10 cellular contexts compared by ENCODE assay signal in the genomic region with DNA sequence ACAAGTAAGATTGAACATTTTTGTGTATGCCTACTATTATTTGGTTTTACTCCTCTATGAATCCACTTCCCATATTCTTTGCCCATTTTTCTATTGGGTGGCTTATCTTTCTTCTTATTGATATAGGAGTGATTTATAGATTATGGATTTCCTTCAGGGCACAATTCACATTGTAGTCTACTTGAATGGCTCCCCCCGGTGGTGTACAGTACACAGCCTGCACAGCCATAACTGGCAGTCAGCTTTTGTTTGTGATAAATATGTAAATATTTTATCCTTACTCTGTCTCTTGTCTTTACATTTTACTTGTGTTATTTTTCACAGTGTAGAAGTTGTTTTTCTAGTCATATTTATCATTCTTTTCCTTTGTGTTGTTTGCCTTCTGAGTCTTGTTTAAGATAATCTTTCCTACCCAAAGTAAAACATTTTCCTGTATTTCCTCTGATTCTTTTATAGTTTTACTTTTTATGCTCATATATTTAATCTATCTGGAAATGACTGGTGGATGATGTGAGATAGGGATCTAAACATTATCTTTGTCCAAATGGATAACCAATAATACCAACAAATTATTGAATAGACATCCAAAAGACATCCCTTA. TPM values are rescaled to one million over a fixed set of nuclear protein-coding genes. Genes with fewer than 3 reads are reported as not detected.
DNase-seq lines count a peak whose midpoint lies in the region; ATAC-seq, FAIRE-seq and TF ChIP-seq lines count a peak whose summit lies in the region.
"Had no signal": no experiment of that assay in that cellular context is flagged by ENCODE, and none has a peak within 500 bp of the region (broad histone marks: within the 10 kb centered on the region; RNA-seq: fewer than 3 reads in every experiment).

No MANE protein-coding gene starts in this region.

- TF ChIP-seq POLR2A in stomach (IDR thresholded peaks at IDR 0.05): no peak

- FAIRE-seq in RCC 7860 (lab: Jason Lieb, UNC): no peak

- TF ChIP-seq EP300 in stomach (IDR thresholded peaks at IDR 0.05): no peak

- no peaks in the 10 kb centered on the region for H3K27me3 ChIP-seq in ascending aorta
- H3K27me3 ChIP-seq in naive thymus-derived CD4-positive, alpha-beta T cell (ENCODE audit: control insufficient read depth in 2 of 2, insufficient read depth in 2 of 2, low read length in 2 of 2): no peaks in the 10 kb centered on the region
- no peaks in the 10 kb centered on the region for H3K27me3 ChIP-seq in stomach

- peak overlapping the region in 1 of 9 donors; percentile 60 for H3K27ac Mint-ChIP-seq in naive thymus-derived CD4-positive, alpha-beta T cell
- no peak overlapping the region for H3K27ac Mint-ChIP-seq in stimulated activated memory B cell treated with anti-CD40 and anti-IgM and Interleukin-4, amounts not matched to agents 10 μg/mL and 1 μg/mL and 100 μg/mL, for 72 hours
- H3K27ac Mint-ChIP-seq: dendritic cell treated with granulocyte-macrophage colony-stimulating factor and Interleukin-4, amounts not matched to agents 40 ng/mL and 50 ng/mL, for 4 days; stimulated activated naive CD8-positive, alpha-beta T cell treated with anti-CD3 and anti-CD28 coated beads, Interleukin-15, Interleukin-2, amounts not matched to agents 100 ng/mL and 50 ng/mL, for 24 hours had no signal

- POLR2A ChIA-PET in naive thymus-derived CD4-positive, alpha-beta T cell (lab: Charles Lee): interaction anchor here (1.1 kb wide), 1 partner anchor 123 kb away, joined by 3 read pairs; no protein-coding TSS in a partner anchor

- H3K4me1 Mint-ChIP-seq in naive thymus-derived CD4-positive, alpha-beta T cell: peaks cover 2 to 11% (median 10%) of the 10 kb centered on the region in 7 donors
- H3K4me1 Mint-ChIP-seq in stimulated activated memory B cell treated with anti-CD40 and anti-IgM and Interleukin-4, amounts not matched to agents 10 μg/mL and 1 μg/mL and 100 μg/mL, for 72 hours: peaks cover 5% of the 10 kb centered on the region

- TF ChIP-seq CTCF in LNCaP clone FGC (IDR thresholded peaks at IDR 0.05; ENCODE audit: control insufficient read depth, extremely low read depth, insufficient read depth): peak; percentile 51
- peak; percentile 25 to 62 (median 54) for TF ChIP-seq CTCF in ascending aorta (IDR thresholded peaks at IDR 0.05)
- peak in 3 of 7 experiments; percentile 38 to 47 (median 42) for TF ChIP-seq CTCF in stomach (IDR thresholded peaks at IDR 0.05)

- H3K9me3 ChIP-seq in ascending aorta (no peaks in the 10 kb centered on the region), stomach (no peaks in the 10 kb centered on the region)
- no peaks in the 10 kb centered on the region for H3K9me3 ChIP-seq in naive thymus-derived CD4-positive, alpha-beta T cell (ENCODE audit: control insufficient read depth in 2 of 3, low read length in 3 of 3)

- no peaks in the 10 kb centered on the region for H3K27me3 Mint-ChIP-seq in naive thymus-derived CD4-positive, alpha-beta T cell
- H3K27me3 Mint-ChIP-seq in stimulated activated memory B cell treated with anti-CD40 and anti-IgM and Interleukin-4, amounts not matched to agents 10 μg/mL and 1 μg/mL and 100 μg/mL, for 72 hours: no peaks in the 10 kb centered on the region
- H3K27me3 Mint-ChIP-seq: stimulated activated naive CD8-positive, alpha-beta T cell treated with anti-CD3 and anti-CD28 coated beads, Interleukin-15, Interleukin-2, amounts not matched to agents 100 ng/mL and 50 ng/mL, for 24 hours had no signal

- H3K36me3 ChIP-seq in ascending aorta: no peaks in the 10 kb centered on the region
- H3K36me3 ChIP-seq in naive thymus-derived CD4-positive, alpha-beta T cell (ENCODE audit: control insufficient read depth in 2 of 3, insufficient read depth in 3 of 3, low read length in 3 of 3): peaks cover 0 to 6% (median 0%) of the 10 kb centered on the region in 3 experiments
- no peaks in the 10 kb centered on the region for H3K36me3 ChIP-seq in stomach

- 16 to 32% (median 28%) methylated on average over 1 of the region's 1 CpG for WGBS in stomach, 5 donors

- CTCF ChIA-PET in naive thymus-derived CD4-positive, alpha-beta T cell (lab: Charles Lee): interaction anchor here (1.1 to 8.7 kb wide), 3 partner anchors 9 to 123 kb away, joined by 5 to 86 read pairs (median 6); no protein-coding TSS in a partner anchor

- H3K4me3 Mint-ChIP-seq in naive thymus-derived CD4-positive, alpha-beta T cell: no peak overlapping the region
- H3K4me3 Mint-ChIP-seq in stimulated activated memory B cell treated with anti-CD40 and anti-IgM and Interleukin-4, amounts not matched to agents 10 μg/mL and 1 μg/mL and 100 μg/mL, for 72 hours: no peak overlapping the region
- H3K4me3 Mint-ChIP-seq: dendritic cell treated with granulocyte-macrophage colony-stimulating factor and Interleukin-4, amounts not matched to agents 40 ng/mL and 50 ng/mL, for 4 days; stimulated activated naive CD8-positive, alpha-beta T cell treated with anti-CD3 and anti-CD28 coated beads, Interleukin-15, Interleukin-2, amounts not matched to agents 100 ng/mL and 50 ng/mL, for 24 hours had no signal

- intact Hi-C loops in ascending aorta (cut with DNase I) (no loop called here), stomach (cut with DNase I; ENCODE audit: low total_unique reads) (no loop called here)
- intact Hi-C loops in naive thymus-derived CD4-positive, alpha-beta T cell (cut with micrococcal nuclease): loop anchor here (1.0 kb wide), 2 partner anchors 122 to 199 kb away; no protein-coding TSS in a partner anchor

- H3K9me3 Mint-ChIP-seq in naive thymus-derived CD4-positive, alpha-beta T cell: no peaks in the 10 kb centered on the region
- H3K9me3 Mint-ChIP-seq in stimulated activated memory B cell treated with anti-CD40 and anti-IgM and Interleukin-4, amounts not matched to agents 10 μg/mL and 1 μg/mL and 100 μg/mL, for 72 hours: no peaks in the 10 kb centered on the region
- H3K9me3 Mint-ChIP-seq: dendritic cell treated with granulocyte-macrophage colony-stimulating factor and Interleukin-4, amounts not matched to agents 40 ng/mL and 50 ng/mL, for 4 days; stimulated activated naive CD8-positive, alpha-beta T cell treated with anti-CD3 and anti-CD28 coated beads, Interleukin-15, Interleukin-2, amounts not matched to agents 100 ng/mL and 50 ng/mL, for 24 hours had no signal

- peaks cover 0 to 13% (median 6%) of the 10 kb centered on the region in 5 donors for H3K36me3 Mint-ChIP-seq in naive thymus-derived CD4-positive, alpha-beta T cell
- H3K36me3 Mint-ChIP-seq in stimulated activated memory B cell treated with anti-CD40 and anti-IgM and Interleukin-4, amounts not matched to agents 10 μg/mL and 1 μg/mL and 100 μg/mL, for 72 hours: no peaks in the 10 kb centered on the region

- H3K4me1 ChIP-seq in ascending aorta (peaks cover 0 to 14% of the 10 kb centered on the region in 2 donors), stomach (peaks cover 0 to 8% (median 3%) of the 10 kb centered on the region in 4 donors)
- no peaks in the 10 kb centered on the region for H3K4me1 ChIP-seq in naive thymus-derived CD4-positive, alpha-beta T cell (ENCODE audit: control insufficient read depth in 2 of 2, insufficient read depth in 2 of 2, low read length in 2 of 2)

- H3K4me3 ChIP-seq in LNCaP clone FGC (ENCODE audit: low read depth, low read length) (no peak overlapping the region), ascending aorta (no peak overlapping the region), stomach (no peak overlapping the region)
- no peak overlapping the region for H3K4me3 ChIP-seq in naive thymus-derived CD4-positive, alpha-beta T cell (ENCODE audit: low read length)

- no peak overlapping the region for H3K27ac ChIP-seq in ascending aorta
- no peak overlapping the region for H3K27ac ChIP-seq in naive thymus-derived CD4-positive, alpha-beta T cell (ENCODE audit: low read depth, low read length)
- no peak overlapping the region for H3K27ac ChIP-seq in stomach

- ATAC-seq in naive thymus-derived CD4-positive, alpha-beta T cell: peak; percentile 38
- ATAC-seq in stimulated activated memory B cell treated with anti-CD40 and anti-IgM and Interleukin-4, amounts not matched to agents 10 μg/mL and 1 μg/mL and 100 μg/mL, for 72 hours: no peak

- DNase-seq in Ammon's horn (ENCODE audit: low spot score) (peak; percentile 29), LNCaP clone FGC (ENCODE audit: low read depth) (no peak), ascending aorta (ENCODE audit: low spot score in 2 of 2) (no peak), NCI-H69 (lab: John Stamatoyannopoulos, UW) (no peak), stomach (no peak), RCC 7860 (ENCODE audit: low spot score) (no peak)
- DNase-seq in naive thymus-derived CD4-positive, alpha-beta T cell: peak in 6 of 9 donors; percentile 8 to 38 (median 29)

RNA-seq across cellular contexts. Expression of a gene that starts 23.9 kb away (rescaled TPM):
- 352 TPM for total RNA-seq in ascending aorta
- total RNA-seq in naive thymus-derived CD4-positive, alpha-beta T cell: 1 to 10 TPM in 1 of 5 experiments, under 1 TPM in 4; 0.27 to 2.0 (median 0.39) TPM
- under 1 TPM in 1 of 2 donors, not detected in 1; 0.32 TPM for polyA plus RNA-seq in naive thymus-derived CD4-positive, alpha-beta T cell
- total RNA-seq in stomach: 1,000 to 10,000 TPM in 1 of 5 donors, 100 to 1,000 TPM in 4; 300 to 1,007 (median 620) TPM
- polyA plus RNA-seq in stomach: 100 to 1,000 TPM; 146 to 179 (median 172) TPM

Comparison
In these comparisons a context has a peak if more than half of its experiments do, and no peak if none do; other contexts are left out.
1. DNase-seq: peak in Ammon's horn (single experiment) and naive thymus-derived CD4-positive, alpha-beta T cell (6 of 9); none in LNCaP clone FGC (single experiment), ascending aorta (0 of 2), NCI-H69 (single experiment), stomach (single experiment) and RCC 7860 (single experiment).
2. RNA of a gene that starts 23.9 kb away (total RNA-seq): 300 to 1,007 TPM in stomach and 352 TPM in ascending aorta (single experiment); 0.27 to 2.0 TPM in naive thymus-derived CD4-positive, alpha-beta T cell; every median in the first group is over 100 times any median in the second.
3. intact Hi-C loops: an anchor here in naive thymus-derived CD4-positive, alpha-beta T cell (1.0 kb wide); none called in ascending aorta and stomach.